Comparison of ENCODE assay signal across 19 cellular contexts in genomic region chr7:95883208-95883607, GRCh38.
"Had no signal": no experiment of that assay in that cellular context is flagged by ENCODE, and none has a peak within 500 bp of the region (broad histone marks: within the 10 kb centered on the region; RNA-seq: fewer than 3 reads in every experiment).

No MANE protein-coding gene starts in this region.

- H3K4me1 Mint-ChIP-seq: memory B cell; natural killer cell; stimulated activated naive B cell treated with anti-CD40 and anti-IgM and Interleukin-4, amounts not matched to agents 10 μg/mL and 1 μg/mL and 100 μg/mL, for 72 hours; stimulated activated naive CD8-positive, alpha-beta T cell treated with anti-CD3 and anti-CD28 coated beads, Interleukin-15, amount 100 ng/mL, for 72 hours had no signal

- DNase-seq: cortex of kidney; effector memory CD8-positive, alpha-beta T cell; erythroblast; esophagus squamous epithelium; head of caudate nucleus; natural killer cell; occipital lobe; pancreas; right lobe of liver; small intestine; stimulated activated CD4-positive, alpha-beta T cell treated with anti-CD3 and anti-CD28 coated beads, Interleukin-15, amount 100 ng/mL, for 24 hours; stimulated activated CD4-positive, alpha-beta T cell treated with anti-CD3 and anti-CD28 coated beads, Interleukin-2, amount 100 ng/mL, for 48 hours; stimulated activated naive B cell treated with anti-CD40 and anti-IgM and Interleukin-4, amounts not matched to agents 10 μg/mL and 1 μg/mL and 100 μg/mL, for 72 hours; stimulated activated naive CD8-positive, alpha-beta T cell treated with anti-CD3 and anti-CD28 coated beads, Interleukin-15, amount 100 ng/mL, for 72 hours; transverse colon; upper lobe of right lung; uterus had no signal

- H3K4me3 Mint-ChIP-seq: effector memory CD8-positive, alpha-beta T cell; memory B cell; natural killer cell; stimulated activated naive B cell treated with anti-CD40 and anti-IgM and Interleukin-4, amounts not matched to agents 10 μg/mL and 1 μg/mL and 100 μg/mL, for 72 hours; stimulated activated naive CD8-positive, alpha-beta T cell treated with anti-CD3 and anti-CD28 coated beads, Interleukin-15, amount 100 ng/mL, for 72 hours had no signal

- H3K9me3 Mint-ChIP-seq: stimulated activated naive CD8-positive, alpha-beta T cell treated with anti-CD3 and anti-CD28 coated beads, Interleukin-15, amount 100 ng/mL, for 72 hours had no signal

- ATAC-seq: effector memory CD8-positive, alpha-beta T cell; natural killer cell; pancreas; right lobe of liver; stimulated activated naive B cell treated with anti-CD40 and anti-IgM and Interleukin-4, amounts not matched to agents 10 μg/mL and 1 μg/mL and 100 μg/mL, for 72 hours; stimulated activated naive CD8-positive, alpha-beta T cell treated with anti-CD3 and anti-CD28 coated beads, Interleukin-15, amount 100 ng/mL, for 72 hours; upper lobe of right lung had no signal

- H3K36me3 Mint-ChIP-seq: natural killer cell; stimulated activated naive B cell treated with anti-CD40 and anti-IgM and Interleukin-4, amounts not matched to agents 10 μg/mL and 1 μg/mL and 100 μg/mL, for 72 hours had no signal

- H3K27ac Mint-ChIP-seq: effector memory CD8-positive, alpha-beta T cell; memory B cell; natural killer cell; progenitor cell of endocrine pancreas; stimulated activated naive B cell treated with anti-CD40 and anti-IgM and Interleukin-4, amounts not matched to agents 10 μg/mL and 1 μg/mL and 100 μg/mL, for 72 hours; stimulated activated naive CD8-positive, alpha-beta T cell treated with anti-CD3 and anti-CD28 coated beads, Interleukin-15, amount 100 ng/mL, for 72 hours had no signal
